In genomic region chr6:92550501-92550900, GRCh38 we compare ENCODE assay signal across 24 cellular contexts.
"Had no signal": no experiment of that assay in that cellular context is flagged by ENCODE, and none has a peak within 500 bp of the region (broad histone marks: within the 10 kb centered on the region; RNA-seq: fewer than 3 reads in every experiment).

No MANE protein-coding gene starts in this region.

- H3K36me3 ChIP-seq: colonic mucosa, esophagus squamous epithelium, gastroesophageal sphincter, heart left ventricle, left lung, lower lobe of right lung had no signal

- H3K4me1 ChIP-seq: colonic mucosa, esophagus squamous epithelium, gastroesophageal sphincter, heart left ventricle, left lung, lower lobe of right lung had no signal

- H3K79me2 ChIP-seq: hepatocyte had no signal

- H3K27me3 ChIP-seq: colonic mucosa, dorsolateral prefrontal cortex, esophagus squamous epithelium, gastroesophageal sphincter, heart left ventricle, hepatocyte, left lung had no signal

- H3K4me2 ChIP-seq: hepatocyte had no signal

- H2AFZ ChIP-seq: hepatocyte had no signal

- DNase-seq: colonic mucosa; cortex of kidney; dorsolateral prefrontal cortex; effector CD4-positive, alpha-beta T cell; effector memory CD4-positive, alpha-beta T cell; erythroblast; esophagus squamous epithelium; foreskin fibroblast; foreskin melanocyte; heart left ventricle; hypothalamus; immature natural killer cell; islet precursor cell; left cardiac atrium; left lung; left ventricle myocardium superior; lower lobe of right lung; mesenchymal stem cell; mucosa of descending colon; naive B cell had no signal

- ATAC-seq: esophagus mucosa, gastroesophageal sphincter, heart left ventricle, left cardiac atrium, left lung, left ventricle myocardium superior, lower lobe of right lung, mucosa of descending colon had no signal

- H3K27ac ChIP-seq: colonic mucosa, dorsolateral prefrontal cortex, epithelial cell of prostate, esophagus squamous epithelium, gastroesophageal sphincter, heart left ventricle, hepatocyte, left lung, lower lobe of right lung had no signal

- H3K9me3 ChIP-seq: colonic mucosa, gastroesophageal sphincter, heart left ventricle, lower lobe of right lung, mucosa of descending colon had no signal

- H3K4me3 ChIP-seq: colonic mucosa, dorsolateral prefrontal cortex, esophagus squamous epithelium, gastroesophageal sphincter, heart left ventricle, hepatocyte, left lung, lower lobe of right lung, mucosa of descending colon had no signal
